ENCODE assay signal across 8 cellular contexts in the genomic region with DNA sequence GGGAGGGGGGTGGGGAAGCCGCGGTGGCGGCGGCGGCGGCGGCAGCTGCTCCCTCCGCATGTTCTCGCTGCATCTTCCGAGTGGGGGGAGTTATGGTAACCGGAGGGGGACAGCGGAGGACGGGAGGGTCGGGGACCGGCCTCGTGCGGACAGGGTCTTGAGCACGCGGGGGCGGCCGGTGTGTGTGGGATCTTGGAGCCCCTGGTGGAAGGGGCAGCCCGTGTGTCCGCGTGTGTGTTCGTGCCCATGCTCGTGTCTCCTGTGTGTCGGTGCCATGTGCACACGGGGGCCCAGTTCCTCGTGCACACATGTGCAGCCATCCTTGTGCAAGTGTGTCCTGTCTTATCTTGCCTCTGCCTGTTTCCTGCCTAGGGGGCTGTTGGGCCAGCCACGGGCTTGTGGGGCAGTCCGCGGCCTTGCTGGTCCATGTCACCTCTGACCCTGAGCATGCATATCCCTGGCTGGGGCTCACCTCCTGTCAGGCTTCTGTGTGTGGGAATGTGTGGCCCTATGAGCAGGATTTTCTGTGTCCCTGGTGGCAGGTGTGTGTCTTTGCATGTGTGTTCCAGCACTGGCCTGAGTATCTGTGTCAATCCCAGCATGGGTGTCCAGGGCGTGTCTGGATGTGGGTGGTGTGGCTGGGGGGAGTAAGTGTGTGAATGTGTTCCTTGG. TPM values are rescaled to one million over a fixed set of nuclear protein-coding genes. Genes with fewer than 3 reads are reported as not detected.
DNase-seq lines count a peak whose midpoint lies in the region; ATAC-seq, FAIRE-seq and TF ChIP-seq lines count a peak whose summit lies in the region.

No MANE protein-coding gene starts in this region.

- intact Hi-C loops in mucosa of descending colon (cut with DNase I, micrococcal nuclease) = no loop called here

- H3K27ac ChIP-seq in HEK293 (ENCODE audit: extremely low read depth, low read depth, low read length) = peak overlapping the region; percentile 19; the same call in 1 of the 2 replicates
- no peak overlapping the region for H3K27ac ChIP-seq in duodenal mucosa (ENCODE audit: low read depth, low read length)

- DNase-seq in COLO668 (lab: John Stamatoyannopoulos, UW; ENCODE audit: unreplicated experiment) = peak; percentile 21
- peak; percentile 43 to 77 (median 52) for DNase-seq in mucosa of descending colon
- DNase-seq in urothelium cell line (ENCODE audit: low spot score) = peak; percentile 52
- no peak for DNase-seq in globus pallidus (ENCODE audit: low spot score)

- H3K4me1 Mint-ChIP-seq in T-helper 1 cell treated with Interleukin-12 subunit alpha and Interleukin-12 subunit beta and Interleukin-4 antibody, amounts not matched to agents 30 μg/mL and 1 μg/mL, for 36 hours (ENCODE audit: low read depth) = peaks cover 71% of the 10 kb centered on the region

- H3K36me3 ChIP-seq in HEK293 (ENCODE audit: control insufficient read depth in 2 of 2, insufficient read depth in 1 of 2, low read length in 2 of 2) = no peaks in the 10 kb centered on the region
- H3K36me3 ChIP-seq in duodenal mucosa (ENCODE audit: control insufficient read depth in 1 of 2, insufficient read depth in 2 of 2, low read length in 2 of 2) = no peaks in the 10 kb centered on the region
- no peaks in the 10 kb centered on the region for H3K36me3 ChIP-seq in mucosa of descending colon (ENCODE audit: low read depth)

- H3K4me3 ChIP-seq in HEK293 (ENCODE audit: low read depth, low read length) (peak overlapping the region; percentile 49), duodenal mucosa (ENCODE audit: low read depth in 1 of 2, low read length in 2 of 2) (peak overlapping the region; percentile 55 to 60), mucosa of descending colon (peak overlapping the region; percentile 28)

- no peaks in the 10 kb centered on the region for H3K9me3 Mint-ChIP-seq in T-helper 1 cell treated with Interleukin-12 subunit alpha and Interleukin-12 subunit beta and Interleukin-4 antibody, amounts not matched to agents 30 μg/mL and 1 μg/mL, for 36 hours

- H3K9me3 ChIP-seq in HEK293 (ENCODE audit: control insufficient read depth, insufficient read depth, low read depth, low read length) (no peaks in the 10 kb centered on the region), duodenal mucosa (ENCODE audit: control insufficient read depth in 1 of 2, low read length in 2 of 2) (no peaks in the 10 kb centered on the region), mucosa of descending colon (no peaks in the 10 kb centered on the region)

- TF ChIP-seq CTCF in HEK293 (tag by site-specific recombination; IDR thresholded peaks at IDR 0.05) (peak; percentile 53), mucosa of descending colon (IDR thresholded peaks at IDR 0.05) (peak; percentile 22)

- peak overlapping the region; percentile 55 to 58 for H3K9ac ChIP-seq in duodenal mucosa (ENCODE audit: low read depth in 1 of 2, low read length in 2 of 2)

- peaks cover 14% of the 10 kb centered on the region for H3K4me1 ChIP-seq in HEK293 (ENCODE audit: control insufficient read depth, insufficient read depth, low read length)
- H3K4me1 ChIP-seq in duodenal mucosa (ENCODE audit: control insufficient read depth in 1 of 2, insufficient read depth in 2 of 2, low read length in 2 of 2) = peaks cover 42 to 58% of the 10 kb centered on the region in 2 donors
- H3K4me1 ChIP-seq in mucosa of descending colon (ENCODE audit: low read depth) = peaks cover 30% of the 10 kb centered on the region

- H3K36me3 Mint-ChIP-seq in T-helper 1 cell treated with Interleukin-12 subunit alpha and Interleukin-12 subunit beta and Interleukin-4 antibody, amounts not matched to agents 30 μg/mL and 1 μg/mL, for 36 hours (ENCODE audit: low read depth) = peaks cover 16% of the 10 kb centered on the region

- no peaks in the 10 kb centered on the region for H3K27me3 ChIP-seq in duodenal mucosa (ENCODE audit: control insufficient read depth in 1 of 2, insufficient read depth in 2 of 2, low read length in 2 of 2)

- H3K27me3 Mint-ChIP-seq in T-helper 1 cell treated with Interleukin-12 subunit alpha and Interleukin-12 subunit beta and Interleukin-4 antibody, amounts not matched to agents 30 μg/mL and 1 μg/mL, for 36 hours (ENCODE audit: low read depth) = no peaks in the 10 kb centered on the region

- H3K4me3 Mint-ChIP-seq in T-helper 1 cell treated with Interleukin-12 subunit alpha and Interleukin-12 subunit beta and Interleukin-4 antibody, amounts not matched to agents 30 μg/mL and 1 μg/mL, for 36 hours = peak overlapping the region; percentile 82

- ATAC-seq in mucosa of descending colon (peak; percentile 28), HG03565 (IDR thresholded peaks at IDR 0.05; ENCODE audit: unreplicated experiment) (no peak)

- CTCF ChIA-PET in HEK293 (lab: Yijun Ruan, JAX) = interaction anchor here (0.6 to 1.3 kb wide), 4 partner anchors 10 to 152 kb away, joined by 3 to 4 read pairs (median 3); partner anchors contain the start of gene BAK1

- no peak for FAIRE-seq in urothelium cell line (lab: Jason Lieb, UNC)

- peak overlapping the region; percentile 46 for H3K27ac Mint-ChIP-seq in T-helper 1 cell treated with Interleukin-12 subunit alpha and Interleukin-12 subunit beta and Interleukin-4 antibody, amounts not matched to agents 30 μg/mL and 1 μg/mL, for 36 hours

- POLR2A ChIA-PET in HEK293 (lab: Yijun Ruan, JAX) = interaction anchor here (1.2 to 1.4 kb wide), 2 partner anchors 26 to 151 kb away, joined by 4 to 8 read pairs; partner anchors contain the start of genes B3GALT4 and ZBTB9

TF ChIP-seq in HEK293, 187 proteins besides CTCF, POLR2A, EP300 and RAD21 (continues in another document):
- TF ChIP-seq EGR2 (tag by site-specific recombination; IDR thresholded peaks at IDR 0.05; ENCODE audit: low read depth) = peak; percentile 74
- no peak for TF ChIP-seq ZNF221 (tag by site-specific recombination; IDR thresholded peaks at IDR 0.05; ENCODE audit: borderline replicate concordance)
- TF ChIP-seq ZNF560 (tag by site-specific recombination; IDR thresholded peaks at IDR 0.05; ENCODE audit: borderline replicate concordance) = no peak
- TF ChIP-seq ZNF776 (tag by site-specific recombination; IDR thresholded peaks at IDR 0.05; ENCODE audit: borderline replicate concordance) = no peak
- TF ChIP-seq ZSCAN30 (tag by site-specific recombination; IDR thresholded peaks at IDR 0.05) = no peak
- no peak for TF ChIP-seq ZNF10 (tag by site-specific recombination; IDR thresholded peaks at IDR 0.05)
- TF ChIP-seq ZBTB11 (tag by site-specific recombination; conservative IDR thresholded peaks at IDR 0.05; ENCODE audit: low read depth) = peak; percentile 69; the same call in 1 of the 2 replicates
- peak; percentile 59; the same call in 1 of the 2 replicates for TF ChIP-seq ZBTB20 (tag by site-specific recombination; IDR thresholded peaks at IDR 0.05)
- TF ChIP-seq ZNF324 (tag by site-specific recombination; IDR thresholded peaks at IDR 0.05) = no peak
- TF ChIP-seq ZNF707 (tag by site-specific recombination; IDR thresholded peaks at IDR 0.05) = no peak
- no peak for TF ChIP-seq ZNF184 (tag by site-specific recombination; IDR thresholded peaks at IDR 0.05)
- TF ChIP-seq ZXDB (tag by site-specific recombination; IDR thresholded peaks at IDR 0.05) = 0 out of 2 replicates have a peak, but pooled peaks have one; percentile 24
- TF ChIP-seq ZNF830 (tag by site-specific recombination; IDR thresholded peaks at IDR 0.05; ENCODE audit: low read depth) = no peak
- no peak for TF ChIP-seq ZNF473 (tag by site-specific recombination; IDR thresholded peaks at IDR 0.05)
- no peak for TF ChIP-seq ATF2 (tag by site-specific recombination; IDR thresholded peaks at IDR 0.05; ENCODE audit: low read depth)
- TF ChIP-seq ZNF350 (tag by site-specific recombination; IDR thresholded peaks at IDR 0.05) = no peak
- peak; percentile 78 for TF ChIP-seq ZNF600 (tag by site-specific recombination; IDR thresholded peaks at IDR 0.05)
- TF ChIP-seq SCRT2 (tag by site-specific recombination; IDR thresholded peaks at IDR 0.05) = no peak

RNA-seq across cellular contexts. Expression of gene SYNGAP1, which starts 8.5 kb away (rescaled TPM):
- total RNA-seq in mucosa of descending colon = 10 to 100 TPM in 1 of 3 donors, 1 to 10 TPM in 2; 8.1 to 39.8 (median 8.8) TPM

RNA-seq across cellular contexts. Expression of gene CUTA, which starts 10.4 kb away (rescaled TPM):
- 100 to 1,000 TPM; 146 to 163 (median 151) TPM for total RNA-seq in mucosa of descending colon

RNA-seq across cellular contexts. Expression of gene PHF1, which starts 17.5 kb away (rescaled TPM):
- total RNA-seq in mucosa of descending colon = 10 to 100 TPM; 29.9 to 96.5 (median 38.1) TPM

RNA-seq across cellular contexts. Expression of gene ZBTB9, which starts 26.0 kb away (rescaled TPM):
- 1 to 10 TPM; 4.3 to 5.8 (median 4.5) TPM for total RNA-seq in mucosa of descending colon

RNA-seq across cellular contexts. Expression of gene KIFC1, which starts 36.7 kb away (rescaled TPM):
- 10 to 100 TPM in 1 of 3 donors, 1 to 10 TPM in 2; 3.5 to 21.1 (median 6.3) TPM for total RNA-seq in mucosa of descending colon
